Comparison of ENCODE assay signal across 8 cellular contexts in genomic region chr1:2290595-2291510, GRCh38.
A peak's percentile ranks its signal among the peaks of the same experiment; 100 is the strongest.
DNase-seq lines count a peak whose midpoint lies in the region; ATAC-seq lines count a peak whose summit lies in the region.

No MANE protein-coding gene starts in this region.

- peak overlapping the region; percentile 30 for H3K4me3 ChIP-seq in MG63
- peak overlapping the region; percentile 36 for H3K4me3 ChIP-seq in effector memory CD4-positive, alpha-beta T cell (ENCODE audit: insufficient read depth, low read depth, low read length, poor library complexity, severe bottlenecking)
- peak overlapping the region in 1 of 2 donors; percentile 64 for H3K4me3 ChIP-seq in muscle layer of colon (ENCODE audit: low read depth in 1 of 2, low read length in 2 of 2)

- DNase-seq in MG63 (peak; percentile 92), DMS153 (lab: John Stamatoyannopoulos, UW) (no peak), NCI-H510A treated with DMSO at 0.1 percent for 48 hours (lab: John Stamatoyannopoulos, UW) (no peak)
- DNase-seq in activated CD8-positive, alpha-beta memory T cell treated with anti-CD3 and anti-CD28 coated beads for 48 hours (ENCODE audit: low read depth in 2 of 3, low spot score in 2 of 3) = peak; percentile 45 to 64 (median 60)
- DNase-seq in effector memory CD4-positive, alpha-beta T cell = peak; percentile 71 to 75 (median 72)
- peak; percentile 60 to 69 for DNase-seq in stimulated activated CD8-positive, alpha-beta memory T cell treated with anti-CD3 and anti-CD28 coated beads, Interleukin-4, amount 100 ng/mL, for 4 hours (ENCODE audit: low read depth in 2 of 2, low spot score in 1 of 2)

- peak overlapping the region; percentile 33 for H3K9ac ChIP-seq in muscle layer of colon (ENCODE audit: low read length)

- peak; percentile 48 for ATAC-seq in GM19467 (IDR thresholded peaks at IDR 0.05; ENCODE audit: unreplicated experiment)

- peak overlapping the region; percentile 71 for H3K27ac ChIP-seq in effector memory CD4-positive, alpha-beta T cell (ENCODE audit: insufficient read depth, low read length, poor library complexity, severe bottlenecking)
- peak overlapping the region; percentile 79 for H3K27ac ChIP-seq in muscle layer of colon (ENCODE audit: low read depth, low read length)

- H3K36me3 ChIP-seq in MG63 (peaks cover 15% of the 10 kb centered on the region), muscle layer of colon (ENCODE audit: insufficient read depth, low read length) (no peaks in the 10 kb centered on the region)
- no peaks in the 10 kb centered on the region for H3K36me3 ChIP-seq in effector memory CD4-positive, alpha-beta T cell (ENCODE audit: control insufficient read depth, insufficient read depth, low read length)

- H3K27me3 ChIP-seq in MG63 (no peaks in the 10 kb centered on the region), muscle layer of colon (ENCODE audit: control insufficient read depth in 1 of 2, insufficient read depth in 2 of 2, low read length in 2 of 2) (no peaks in the 10 kb centered on the region)
- no peaks in the 10 kb centered on the region for H3K27me3 ChIP-seq in effector memory CD4-positive, alpha-beta T cell (replicated peaks; ENCODE audit: control insufficient read depth, insufficient read depth, low read length, poor library complexity, severe bottlenecking)

- H3K9me3 ChIP-seq in MG63 = no peaks in the 10 kb centered on the region
- no peaks in the 10 kb centered on the region for H3K9me3 ChIP-seq in effector memory CD4-positive, alpha-beta T cell (ENCODE audit: control insufficient read depth, low read length)
- H3K9me3 ChIP-seq in muscle layer of colon (ENCODE audit: low read length) = no peaks in the 10 kb centered on the region

- peaks cover 69% of the 10 kb centered on the region for H3K4me1 ChIP-seq in effector memory CD4-positive, alpha-beta T cell (ENCODE audit: control insufficient read depth, insufficient read depth, low read length, poor library complexity, severe bottlenecking)
- peaks cover 64% of the 10 kb centered on the region for H3K4me1 ChIP-seq in muscle layer of colon (ENCODE audit: insufficient read depth, low read length)

Comparison
In these comparisons a context has a peak if more than half of its experiments do, and no peak if none do; other contexts are left out.
1. DNase-seq: peak in MG63 (single experiment), activated CD8-positive, alpha-beta memory T cell treated with anti-CD3 and anti-CD28 coated beads for 48 hours (3 of 3), effector memory CD4-positive, alpha-beta T cell (3 of 3) and stimulated activated CD8-positive, alpha-beta memory T cell treated with anti-CD3 and anti-CD28 coated beads, Interleukin-4, amount 100 ng/mL, for 4 hours (2 of 2); none in DMS153 (single experiment) and NCI-H510A treated with DMSO at 0.1 percent for 48 hours (single experiment).